1 cellular context compared by ENCODE assay signal in genomic region chr13:114200673-114201005, GRCh38.
A peak's percentile ranks its signal among the peaks of the same experiment; 100 is the strongest.
TF ChIP-seq lines count a peak whose summit lies in the region.

No MANE protein-coding gene starts in this region.

TF ChIP-seq in H1, 55 proteins besides CTCF, POLR2A, EP300 and RAD21:
- TF ChIP-seq GABPA (IDR thresholded peaks at IDR 0.05; ENCODE audit: borderline replicate concordance, insufficient read depth, low read length) (0 out of 2 replicates have a peak, but pooled peaks have one; percentile 44), EGR1 (IDR thresholded peaks at IDR 0.05; ENCODE audit: borderline replicate concordance, low read depth, low read length) (no peak)
